ENCODE assay signal across 1 cellular context in the genomic region with DNA sequence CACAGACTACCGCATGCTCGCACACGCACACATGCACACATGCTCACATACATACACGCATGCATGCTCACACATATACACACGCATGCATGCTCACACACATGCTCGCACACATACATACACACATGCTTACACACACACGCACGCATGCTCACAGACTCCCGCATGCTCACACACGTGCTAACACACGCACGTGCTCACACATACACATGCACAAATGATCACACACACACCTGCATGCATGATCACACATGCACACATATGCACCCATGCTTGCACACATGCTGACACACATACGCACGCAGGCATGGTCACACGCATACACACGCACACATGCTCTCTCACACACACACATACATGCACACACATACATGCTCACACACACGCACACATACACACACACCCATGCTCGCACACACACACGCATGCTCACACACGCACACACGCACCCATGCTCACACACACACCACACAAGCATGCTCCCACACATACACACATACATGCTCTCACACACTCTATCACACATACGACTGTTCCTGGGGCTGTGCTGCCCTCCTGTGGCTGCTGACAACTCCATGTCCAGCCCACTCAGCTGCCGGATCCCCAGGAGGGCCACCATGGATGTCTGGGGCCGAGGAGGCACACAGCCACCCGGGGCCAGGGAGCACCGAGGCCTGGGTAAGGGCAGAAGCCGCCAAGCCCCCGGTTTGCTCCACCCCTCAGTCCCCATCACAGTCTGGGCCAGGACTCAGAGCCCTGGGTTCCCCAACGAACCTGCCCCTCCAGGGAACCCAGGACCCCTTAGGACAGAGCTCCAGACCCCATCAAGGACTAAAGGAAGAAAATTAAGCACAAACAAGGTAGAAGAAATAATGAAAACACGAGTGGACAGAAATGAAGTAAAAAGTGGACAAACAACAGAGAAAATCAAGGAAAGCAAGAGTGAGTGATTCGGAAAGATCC.
TF ChIP-seq lines count a peak whose summit lies in the region.

No MANE protein-coding gene starts in this region.

TF ChIP-seq in HEK293, 187 proteins besides CTCF, POLR2A, EP300 and RAD21 (continued from another document and continues in another):
- no peak for TF ChIP-seq ZNF670 (tag by site-specific recombination; IDR thresholded peaks at IDR 0.05; ENCODE audit: low read depth)
- no peak for TF ChIP-seq SP2 (tag by site-specific recombination; IDR thresholded peaks at IDR 0.05)
- TF ChIP-seq, protein P1, sequence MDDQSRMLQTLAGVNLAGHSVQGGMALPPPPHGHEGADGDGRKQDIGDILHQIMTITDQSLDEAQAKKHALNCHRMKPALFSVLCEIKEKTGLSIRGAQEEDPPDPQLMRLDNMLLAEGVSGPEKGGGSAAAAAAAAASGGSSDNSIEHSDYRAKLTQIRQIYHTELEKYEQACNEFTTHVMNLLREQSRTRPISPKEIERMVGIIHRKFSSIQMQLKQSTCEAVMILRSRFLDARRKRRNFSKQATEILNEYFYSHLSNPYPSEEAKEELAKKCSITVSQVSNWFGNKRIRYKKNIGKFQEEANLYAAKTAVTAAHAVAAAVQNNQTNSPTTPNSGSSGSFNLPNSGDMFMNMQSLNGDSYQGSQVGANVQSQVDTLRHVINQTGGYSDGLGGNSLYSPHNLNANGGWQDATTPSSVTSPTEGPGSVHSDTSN (CRISPR knock-in tag; IDR thresholded peaks at IDR 0.05): peak; percentile 66; the same call in 1 of the 2 replicates
- TF ChIP-seq ZNF138 (tag by site-specific recombination; IDR thresholded peaks at IDR 0.05; ENCODE audit: borderline replicate concordance): no peak
- peak; percentile 100 for TF ChIP-seq ZNF654 (tag by site-specific recombination; IDR thresholded peaks at IDR 0.05; ENCODE audit: low read depth)
- TF ChIP-seq, protein P2, sequence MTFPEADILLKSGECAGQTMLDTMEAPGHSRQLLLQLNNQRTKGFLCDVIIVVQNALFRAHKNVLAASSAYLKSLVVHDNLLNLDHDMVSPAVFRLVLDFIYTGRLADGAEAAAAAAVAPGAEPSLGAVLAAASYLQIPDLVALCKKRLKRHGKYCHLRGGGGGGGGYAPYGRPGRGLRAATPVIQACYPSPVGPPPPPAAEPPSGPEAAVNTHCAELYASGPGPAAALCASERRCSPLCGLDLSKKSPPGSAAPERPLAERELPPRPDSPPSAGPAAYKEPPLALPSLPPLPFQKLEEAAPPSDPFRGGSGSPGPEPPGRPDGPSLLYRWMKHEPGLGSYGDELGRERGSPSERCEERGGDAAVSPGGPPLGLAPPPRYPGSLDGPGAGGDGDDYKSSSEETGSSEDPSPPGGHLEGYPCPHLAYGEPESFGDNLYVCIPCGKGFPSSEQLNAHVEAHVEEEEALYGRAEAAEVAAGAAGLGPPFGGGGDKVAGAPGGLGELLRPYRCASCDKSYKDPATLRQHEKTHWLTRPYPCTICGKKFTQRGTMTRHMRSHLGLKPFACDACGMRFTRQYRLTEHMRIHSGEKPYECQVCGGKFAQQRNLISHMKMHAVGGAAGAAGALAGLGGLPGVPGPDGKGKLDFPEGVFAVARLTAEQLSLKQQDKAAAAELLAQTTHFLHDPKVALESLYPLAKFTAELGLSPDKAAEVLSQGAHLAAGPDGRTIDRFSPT (tag by site-specific recombination; IDR thresholded peaks at IDR 0.05): no peak
- TF ChIP-seq ZNF292 (tag by site-specific recombination; IDR thresholded peaks at IDR 0.05; ENCODE audit: borderline replicate concordance, low read depth): no peak
- no peak for TF ChIP-seq ZNF10 (tag by site-specific recombination; IDR thresholded peaks at IDR 0.05)
- peak; percentile 83 for TF ChIP-seq ZBTB20 (tag by site-specific recombination; IDR thresholded peaks at IDR 0.05)
- no peak for TF ChIP-seq ZNF112 (tag by site-specific recombination; IDR thresholded peaks at IDR 0.05)
- peak; percentile 45; the same call in 1 of the 2 replicates for TF ChIP-seq ZSCAN23 (tag by site-specific recombination; IDR thresholded peaks at IDR 0.05)
- peak; percentile 53; the same call in 1 of the 2 replicates for TF ChIP-seq ZXDB (tag by site-specific recombination; IDR thresholded peaks at IDR 0.05)
- TF ChIP-seq ZNF548 (tag by site-specific recombination; IDR thresholded peaks at IDR 0.05): no peak; the same call in 1 of the 2 replicates
- TF ChIP-seq ZBTB21 (tag by site-specific recombination; IDR thresholded peaks at IDR 0.05): no peak
- peak; percentile 81 for TF ChIP-seq ZIC2 (tag by site-specific recombination; IDR thresholded peaks at IDR 0.05)
- TF ChIP-seq, protein P3, sequence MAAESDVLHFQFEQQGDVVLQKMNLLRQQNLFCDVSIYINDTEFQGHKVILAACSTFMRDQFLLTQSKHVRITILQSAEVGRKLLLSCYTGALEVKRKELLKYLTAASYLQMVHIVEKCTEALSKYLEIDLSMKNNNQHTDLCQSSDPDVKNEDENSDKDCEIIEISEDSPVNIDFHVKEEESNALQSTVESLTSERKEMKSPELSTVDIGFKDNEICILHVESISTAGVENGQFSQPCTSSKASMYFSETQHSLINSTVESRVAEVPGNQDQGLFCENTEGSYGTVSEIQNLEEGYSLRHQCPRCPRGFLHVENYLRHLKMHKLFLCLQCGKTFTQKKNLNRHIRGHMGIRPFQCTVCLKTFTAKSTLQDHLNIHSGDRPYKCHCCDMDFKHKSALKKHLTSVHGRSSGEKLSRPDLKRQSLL (tag by site-specific recombination; IDR thresholded peaks at IDR 0.05): no peak
- TF ChIP-seq ZNF223 (tag by site-specific recombination; IDR thresholded peaks at IDR 0.05): no peak
- TF ChIP-seq, protein P4, sequence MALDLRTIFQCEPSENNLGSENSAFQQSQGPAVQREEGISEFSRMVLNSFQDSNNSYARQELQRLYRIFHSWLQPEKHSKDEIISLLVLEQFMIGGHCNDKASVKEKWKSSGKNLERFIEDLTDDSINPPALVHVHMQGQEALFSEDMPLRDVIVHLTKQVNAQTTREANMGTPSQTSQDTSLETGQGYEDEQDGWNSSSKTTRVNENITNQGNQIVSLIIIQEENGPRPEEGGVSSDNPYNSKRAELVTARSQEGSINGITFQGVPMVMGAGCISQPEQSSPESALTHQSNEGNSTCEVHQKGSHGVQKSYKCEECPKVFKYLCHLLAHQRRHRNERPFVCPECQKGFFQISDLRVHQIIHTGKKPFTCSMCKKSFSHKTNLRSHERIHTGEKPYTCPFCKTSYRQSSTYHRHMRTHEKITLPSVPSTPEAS (tag by site-specific recombination; IDR thresholded peaks at IDR 0.05): peak; percentile 98
- no peak for TF ChIP-seq HOXA7 (CRISPR knock-in tag; IDR thresholded peaks at IDR 0.05; ENCODE audit: borderline replicate concordance)
- 0 out of 2 replicates have a peak, but pooled peaks have one; percentile 61 for TF ChIP-seq ZNF324 (tag by site-specific recombination; IDR thresholded peaks at IDR 0.05)
- TF ChIP-seq TCF7L2 (IDR thresholded peaks at IDR 0.05; ENCODE audit: borderline replicate concordance, low read depth, low read length): no peak
- no peak for TF ChIP-seq ZNF768 (tag by site-specific recombination; IDR thresholded peaks at IDR 0.05)
- TF ChIP-seq ZFP37 (tag by site-specific recombination; IDR thresholded peaks at IDR 0.05): no peak
- no peak for TF ChIP-seq ZNF23 (tag by site-specific recombination; IDR thresholded peaks at IDR 0.05; ENCODE audit: borderline replicate concordance)
- TF ChIP-seq, protein P5, sequence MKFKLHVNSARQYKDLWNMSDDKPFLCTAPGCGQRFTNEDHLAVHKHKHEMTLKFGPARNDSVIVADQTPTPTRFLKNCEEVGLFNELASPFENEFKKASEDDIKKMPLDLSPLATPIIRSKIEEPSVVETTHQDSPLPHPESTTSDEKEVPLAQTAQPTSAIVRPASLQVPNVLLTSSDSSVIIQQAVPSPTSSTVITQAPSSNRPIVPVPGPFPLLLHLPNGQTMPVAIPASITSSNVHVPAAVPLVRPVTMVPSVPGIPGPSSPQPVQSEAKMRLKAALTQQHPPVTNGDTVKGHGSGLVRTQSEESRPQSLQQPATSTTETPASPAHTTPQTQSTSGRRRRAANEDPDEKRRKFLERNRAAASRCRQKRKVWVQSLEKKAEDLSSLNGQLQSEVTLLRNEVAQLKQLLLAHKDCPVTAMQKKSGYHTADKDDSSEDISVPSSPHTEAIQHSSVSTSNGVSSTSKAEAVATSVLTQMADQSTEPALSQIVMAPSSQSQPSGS (tag by site-specific recombination; IDR thresholded peaks at IDR 0.05; ENCODE audit: low read depth): no peak
- TF ChIP-seq ZBTB17 (tag by site-specific recombination; IDR thresholded peaks at IDR 0.05): no peak; the same call in none of the 2 replicates
- no peak for TF ChIP-seq ZNF114 (tag by site-specific recombination; IDR thresholded peaks at IDR 0.05)
- no peak for TF ChIP-seq ZNF140 (tag by site-specific recombination; IDR thresholded peaks at IDR 0.05)
- TF ChIP-seq, protein P6, sequence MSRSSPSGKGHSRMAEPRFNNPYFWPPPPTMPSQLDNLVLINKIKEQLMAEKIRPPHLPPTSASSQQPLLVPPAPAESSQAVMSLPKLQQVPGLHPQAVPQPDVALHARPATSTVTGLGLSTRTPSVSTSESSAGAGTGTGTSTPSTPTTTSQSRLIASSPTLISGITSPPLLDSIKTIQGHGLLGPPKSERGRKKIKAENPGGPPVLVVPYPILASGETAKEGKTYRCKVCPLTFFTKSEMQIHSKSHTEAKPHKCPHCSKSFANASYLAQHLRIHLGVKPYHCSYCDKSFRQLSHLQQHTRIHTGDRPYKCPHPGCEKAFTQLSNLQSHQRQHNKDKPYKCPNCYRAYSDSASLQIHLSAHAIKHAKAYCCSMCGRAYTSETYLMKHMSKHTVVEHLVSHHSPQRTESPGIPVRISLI (tag by site-specific recombination; IDR thresholded peaks at IDR 0.05): no peak
- no peak for TF ChIP-seq ZNF211 (tag by site-specific recombination; IDR thresholded peaks at IDR 0.05; ENCODE audit: low read depth)
- TF ChIP-seq BCL11B (tag by site-specific recombination; IDR thresholded peaks at IDR 0.05; ENCODE audit: low read depth): no peak
- TF ChIP-seq, protein P7, sequence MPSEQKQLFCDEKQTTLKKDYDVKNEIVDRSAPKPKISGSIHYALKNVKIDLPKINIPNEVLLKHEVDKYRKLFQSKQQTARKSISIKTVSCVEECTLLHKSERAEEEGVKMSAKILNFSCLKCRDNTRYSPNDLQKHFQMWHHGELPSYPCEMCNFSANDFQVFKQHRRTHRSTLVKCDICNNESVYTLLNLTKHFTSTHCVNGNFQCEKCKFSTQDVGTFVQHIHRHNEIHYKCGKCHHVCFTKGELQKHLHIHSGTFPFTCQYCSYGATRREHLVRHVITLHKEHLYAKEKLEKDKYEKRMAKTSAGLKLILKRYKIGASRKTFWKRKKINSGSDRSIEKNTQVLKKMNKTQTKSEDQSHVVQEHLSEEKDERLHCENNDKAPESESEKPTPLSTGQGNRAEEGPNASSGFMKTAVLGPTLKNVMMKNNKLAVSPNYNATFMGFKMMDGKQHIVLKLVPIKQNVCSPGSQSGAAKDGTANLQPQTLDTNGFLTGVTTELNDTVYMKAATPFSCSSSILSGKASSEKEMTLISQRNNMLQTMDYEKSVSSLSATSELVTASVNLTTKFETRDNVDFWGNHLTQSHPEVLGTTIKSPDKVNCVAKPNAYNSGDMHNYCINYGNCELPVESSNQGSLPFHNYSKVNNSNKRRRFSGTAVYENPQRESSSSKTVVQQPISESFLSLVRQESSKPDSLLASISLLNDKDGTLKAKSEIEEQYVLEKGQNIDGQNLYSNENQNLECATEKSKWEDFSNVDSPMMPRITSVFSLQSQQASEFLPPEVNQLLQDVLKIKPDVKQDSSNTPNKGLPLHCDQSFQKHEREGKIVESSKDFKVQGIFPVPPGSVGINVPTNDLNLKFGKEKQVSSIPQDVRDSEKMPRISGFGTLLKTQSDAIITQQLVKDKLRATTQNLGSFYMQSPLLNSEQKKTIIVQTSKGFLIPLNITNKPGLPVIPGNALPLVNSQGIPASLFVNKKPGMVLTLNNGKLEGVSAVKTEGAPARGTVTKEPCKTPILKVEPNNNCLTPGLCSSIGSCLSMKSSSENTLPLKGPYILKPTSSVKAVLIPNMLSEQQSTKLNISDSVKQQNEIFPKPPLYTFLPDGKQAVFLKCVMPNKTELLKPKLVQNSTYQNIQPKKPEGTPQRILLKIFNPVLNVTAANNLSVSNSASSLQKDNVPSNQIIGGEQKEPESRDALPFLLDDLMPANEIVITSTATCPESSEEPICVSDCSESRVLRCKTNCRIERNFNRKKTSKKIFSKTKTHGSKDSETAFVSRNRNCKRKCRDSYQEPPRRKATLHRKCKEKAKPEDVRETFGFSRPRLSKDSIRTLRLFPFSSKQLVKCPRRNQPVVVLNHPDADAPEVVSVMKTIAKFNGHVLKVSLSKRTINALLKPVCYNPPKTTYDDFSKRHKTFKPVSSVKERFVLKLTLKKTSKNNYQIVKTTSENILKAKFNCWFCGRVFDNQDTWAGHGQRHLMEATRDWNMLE (tag by site-specific recombination; conservative IDR thresholded peaks at IDR 0.05; ENCODE audit: low read depth): no peak
- no peak for TF ChIP-seq ZNF184 (tag by site-specific recombination; IDR thresholded peaks at IDR 0.05)
- no peak for TF ChIP-seq HOXD13 (CRISPR knock-in tag; IDR thresholded peaks at IDR 0.05; ENCODE audit: borderline replicate concordance)
- no peak for TF ChIP-seq ZNF660 (tag by site-specific recombination; IDR thresholded peaks at IDR 0.05)
- TF ChIP-seq ZNF426 (tag by site-specific recombination; IDR thresholded peaks at IDR 0.05): no peak
- TF ChIP-seq, protein P8, sequence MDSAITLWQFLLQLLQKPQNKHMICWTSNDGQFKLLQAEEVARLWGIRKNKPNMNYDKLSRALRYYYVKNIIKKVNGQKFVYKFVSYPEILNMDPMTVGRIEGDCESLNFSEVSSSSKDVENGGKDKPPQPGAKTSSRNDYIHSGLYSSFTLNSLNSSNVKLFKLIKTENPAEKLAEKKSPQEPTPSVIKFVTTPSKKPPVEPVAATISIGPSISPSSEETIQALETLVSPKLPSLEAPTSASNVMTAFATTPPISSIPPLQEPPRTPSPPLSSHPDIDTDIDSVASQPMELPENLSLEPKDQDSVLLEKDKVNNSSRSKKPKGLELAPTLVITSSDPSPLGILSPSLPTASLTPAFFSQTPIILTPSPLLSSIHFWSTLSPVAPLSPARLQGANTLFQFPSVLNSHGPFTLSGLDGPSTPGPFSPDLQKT (IDR thresholded peaks at IDR 0.05; ENCODE audit: borderline replicate concordance, low read depth, low read length): no peak
- TF ChIP-seq ZNF391 (tag by site-specific recombination; IDR thresholded peaks at IDR 0.05; ENCODE audit: borderline replicate concordance, low read depth): peak; percentile 95
- no peak; the same call in 1 of the 2 replicates for TF ChIP-seq ZNF175 (tag by site-specific recombination; IDR thresholded peaks at IDR 0.05)
- peak; percentile 21; the same call in 1 of the 2 replicates for TF ChIP-seq ZNF747 (tag by site-specific recombination; IDR thresholded peaks at IDR 0.05)
- TF ChIP-seq, protein P9, sequence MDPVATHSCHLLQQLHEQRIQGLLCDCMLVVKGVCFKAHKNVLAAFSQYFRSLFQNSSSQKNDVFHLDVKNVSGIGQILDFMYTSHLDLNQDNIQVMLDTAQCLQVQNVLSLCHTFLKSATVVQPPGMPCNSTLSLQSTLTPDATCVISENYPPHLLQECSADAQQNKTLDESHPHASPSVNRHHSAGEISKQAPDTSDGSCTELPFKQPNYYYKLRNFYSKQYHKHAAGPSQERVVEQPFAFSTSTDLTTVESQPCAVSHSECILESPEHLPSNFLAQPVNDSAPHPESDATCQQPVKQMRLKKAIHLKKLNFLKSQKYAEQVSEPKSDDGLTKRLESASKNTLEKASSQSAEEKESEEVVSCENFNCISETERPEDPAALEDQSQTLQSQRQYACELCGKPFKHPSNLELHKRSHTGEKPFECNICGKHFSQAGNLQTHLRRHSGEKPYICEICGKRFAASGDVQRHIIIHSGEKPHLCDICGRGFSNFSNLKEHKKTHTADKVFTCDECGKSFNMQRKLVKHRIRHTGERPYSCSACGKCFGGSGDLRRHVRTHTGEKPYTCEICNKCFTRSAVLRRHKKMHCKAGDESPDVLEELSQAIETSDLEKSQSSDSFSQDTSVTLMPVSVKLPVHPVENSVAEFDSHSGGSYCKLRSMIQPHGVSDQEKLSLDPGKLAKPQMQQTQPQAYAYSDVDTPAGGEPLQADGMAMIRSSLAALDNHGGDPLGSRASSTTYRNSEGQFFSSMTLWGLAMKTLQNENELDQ (tag by site-specific recombination; IDR thresholded peaks at IDR 0.05; ENCODE audit: low read depth): no peak
